In the genomic region with DNA sequence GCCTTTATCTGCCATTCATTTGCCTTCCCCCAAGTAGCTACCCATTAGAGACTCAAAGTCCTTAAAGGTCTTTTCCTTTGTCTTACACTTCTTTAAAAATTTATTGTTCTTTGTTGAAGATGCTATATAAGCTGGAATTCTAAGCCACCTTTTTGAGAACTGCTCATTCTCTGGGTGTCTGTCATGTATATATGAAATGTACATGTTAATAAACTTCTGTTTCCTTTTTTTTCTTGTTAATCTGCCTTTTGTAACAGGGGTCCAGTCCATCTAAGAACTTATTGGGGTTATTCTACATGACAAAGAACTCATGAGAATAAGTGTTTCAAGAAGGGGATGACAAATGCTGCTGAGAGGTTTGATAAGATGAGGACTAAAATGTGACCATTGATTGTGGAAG, we compare ENCODE assay signal across 38 cellular contexts. TPM values are rescaled to one million over a fixed set of nuclear protein-coding genes. Genes with fewer than 3 reads are reported as not detected.
"Had no signal": no experiment of that assay in that cellular context is flagged by ENCODE, and none has a peak within 500 bp of the region (broad histone marks: within the 10 kb centered on the region; RNA-seq: fewer than 3 reads in every experiment).

No MANE protein-coding gene starts in this region.

- DNase-seq: Karpas-422, Kasumi-1, MG63, MM.1S, MV-4-11, NCI-H1048, NCI-H1092, NCI-H1092 treated with DMSO at 0.1 percent for 48 hours, NCI-H1105, NCI-H1105 treated with DMSO at 0.1 percent for 48 hours, NCI-H1417, NCI-H1417 treated with DMSO at 0.1 percent for 48 hours, NCI-H1436, NCI-H1436 treated with DMSO at 0.1 percent for 48 hours, NCI-H146, NCI-H1694, NCI-H1694 treated with DMSO at 0.1 percent for 48 hours, NCI-H187, NCI-H187 treated with DMSO at 0.1 percent for 48 hours, NCI-H1930, NCI-H2029, NCI-H2029 treated with DMSO at 0.1 percent for 48 hours, NCI-H2081, NCI-H2081 treated with DMSO at 0.1 percent for 48 hours, NCI-H2107, NCI-H2171, NCI-H2171 treated with DMSO at 0.1 percent for 48 hours, NCI-H2227 treated with DMSO at 0.1 percent for 48 hours, NCI-H226, NCI-H345, NCI-H446, NCI-H446 treated with DMSO at 0.1 percent for 48 hours, NCI-H510A, NCI-H510A treated with DMSO at 0.1 percent for 48 hours had no signal

RNA-seq across cellular contexts. Expression of a gene that starts 43.4 kb away (rescaled TPM):
- total RNA-seq: LHCN-M2, M059J, MCF 10A, NCI-H460 had no signal
